In the genomic region with DNA sequence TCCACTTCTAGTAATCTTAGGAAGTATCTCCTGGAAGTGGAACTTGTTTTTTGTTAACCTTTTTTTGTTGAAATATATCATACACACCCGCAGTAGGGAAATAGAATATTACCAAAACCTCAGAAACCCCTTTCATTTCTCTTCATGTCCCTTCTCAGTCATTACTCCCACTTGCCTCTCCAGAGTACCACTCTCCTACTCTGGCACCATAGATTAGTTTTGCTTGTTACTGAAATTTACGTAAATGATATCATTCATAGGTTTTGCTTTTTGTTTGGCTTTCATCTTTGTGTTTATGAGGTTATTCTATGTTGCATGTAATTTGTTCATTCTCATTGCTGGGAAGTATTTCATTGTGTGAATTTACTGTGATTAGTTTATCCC, we compare ENCODE assay signal across 20 cellular contexts. TPM values are rescaled to one million over a fixed set of nuclear protein-coding genes. Genes with fewer than 3 reads are reported as not detected.
DNase-seq lines count a peak whose midpoint lies in the region; ATAC-seq, FAIRE-seq and TF ChIP-seq lines count a peak whose summit lies in the region.
"Had no signal": no experiment of that assay in that cellular context is flagged by ENCODE, and none has a peak within 500 bp of the region (broad histone marks: within the 10 kb centered on the region; RNA-seq: fewer than 3 reads in every experiment).

No MANE protein-coding gene starts in this region.

- H3K4me3 ChIP-seq in GM23338 (no peak overlapping the region), astrocyte (ENCODE audit: insufficient read depth, low read depth, low read length) (no peak overlapping the region)
- H3K4me3 ChIP-seq: BLaER1 had no signal

- H3K27ac Mint-ChIP-seq in GM23338 (0 out of 2 replicates have a peak overlapping the region, but pooled peaks have one; percentile 7), astrocyte (ENCODE audit: unreplicated experiment) (no peak overlapping the region), progenitor cell of endocrine pancreas (peak overlapping the region; percentile 8)

- peaks cover 100% of the 10 kb centered on the region for H3K79me2 ChIP-seq in GM23338 (replicated peaks; ENCODE audit: insufficient read depth)
- peaks cover 99% of the 10 kb centered on the region for H3K79me2 ChIP-seq in astrocyte (ENCODE audit: insufficient read depth, low read length)

- H2AFZ ChIP-seq in GM23338 (no peak overlapping the region), astrocyte (ENCODE audit: low read depth, low read length) (no peak overlapping the region)

- H3K27me3 Mint-ChIP-seq in GM23338 (ENCODE audit: insufficient read depth, low read depth, poor library complexity) (no peaks in the 10 kb centered on the region), astrocyte (ENCODE audit: low read depth, unreplicated experiment) (no peaks in the 10 kb centered on the region), progenitor cell of endocrine pancreas (no peaks in the 10 kb centered on the region)
- H3K27me3 Mint-ChIP-seq: CD8-positive, alpha-beta memory T cell had no signal

- no peaks in the 10 kb centered on the region for H3K36me3 ChIP-seq in GM23338 (ENCODE audit: insufficient read depth)
- H3K36me3 ChIP-seq in astrocyte (ENCODE audit: insufficient read depth, low read length) = no peaks in the 10 kb centered on the region

- DNase-seq in CD1c-positive myeloid dendritic cell (ENCODE audit: extremely low spot score) (peak; percentile 13), GM23338 (ENCODE audit: low spot score) (no peak), astrocyte (ENCODE audit: low read depth) (no peak), progenitor cell of endocrine pancreas (ENCODE audit: low spot score, unreplicated experiment) (no peak), ACHN (no peak)
- DNase-seq: CD8-positive, alpha-beta memory T cell; Kasumi-1; MM.1S; NCI-H1092; NCI-H1436; NCI-H187 treated with DMSO at 0.1 percent for 48 hours; NCI-H2107; NCI-H446 treated with DMSO at 0.1 percent for 48 hours; NCI-H526 treated with DMSO at 0.1 percent for 48 hours; Right ventricle myocardium superior had no signal

- H3K9me2 ChIP-seq in GM23338 (ENCODE audit: insufficient read depth) = no peaks in the 10 kb centered on the region

- H3K36me3 Mint-ChIP-seq in GM23338 (ENCODE audit: low read depth) (no peaks in the 10 kb centered on the region; the same call in 2 of the 3 replicates), astrocyte (ENCODE audit: low read depth, unreplicated experiment) (peaks cover 8% of the 10 kb centered on the region), progenitor cell of endocrine pancreas (ENCODE audit: insufficient read depth) (peaks cover 10% of the 10 kb centered on the region)

- H3K9ac ChIP-seq in astrocyte (ENCODE audit: low read length) = no peak overlapping the region
- H3K9ac ChIP-seq: BLaER1 had no signal

- no peaks in the 10 kb centered on the region for H3F3A ChIP-seq in GM23338 (replicated peaks; ENCODE audit: low read depth)

- FAIRE-seq in astrocyte (lab: Jason Lieb, UNC) = peak; percentile 32
- FAIRE-seq: G401.6, GM12892 had no signal

- H3K27me3 ChIP-seq in GM23338 (ENCODE audit: insufficient read depth) (no peaks in the 10 kb centered on the region), astrocyte (ENCODE audit: insufficient read depth, low read length) (no peaks in the 10 kb centered on the region)
- H3K27me3 ChIP-seq: BLaER1 had no signal

- peak overlapping the region; percentile 27; the same call in 1 of the 2 replicates for H3K4me2 ChIP-seq in GM23338
- H3K4me2 ChIP-seq in astrocyte (ENCODE audit: low read length) = no peak overlapping the region
- H3K4me2 ChIP-seq: BLaER1 had no signal

- in situ Hi-C loops in ACHN (cut with HindIII; ENCODE audit: low pct_ligation_motif_present, low pct_unique_long_range_greater_than_20kb, low sequenced_read_pairs) = no loop called here

- ATAC-seq in GM23338 (no peak), GM21576 (IDR thresholded peaks at IDR 0.05; ENCODE audit: unreplicated experiment) (no peak), GM18519 (IDR thresholded peaks at IDR 0.05; ENCODE audit: low FRiP score, unreplicated experiment) (no peak)

- peaks cover 35% of the 10 kb centered on the region for H3K4me1 ChIP-seq in GM23338 (ENCODE audit: insufficient read depth)
- peaks cover 16% of the 10 kb centered on the region for H3K4me1 ChIP-seq in astrocyte (ENCODE audit: insufficient read depth, low read length)

- H3K4me3 Mint-ChIP-seq in GM23338 = no peak overlapping the region
- no peak overlapping the region for H3K4me3 Mint-ChIP-seq in astrocyte (ENCODE audit: unreplicated experiment)
- H3K4me3 Mint-ChIP-seq in progenitor cell of endocrine pancreas (ENCODE audit: low read depth) = no peak overlapping the region

- H3K27ac ChIP-seq in GM23338 (ENCODE audit: low read depth) (no peak overlapping the region), astrocyte (ENCODE audit: low read depth, low read length) (no peak overlapping the region)
- H3K27ac ChIP-seq: BLaER1 had no signal

- H3K4me1 Mint-ChIP-seq in GM23338 (peaks cover 34% of the 10 kb centered on the region), astrocyte (ENCODE audit: low read depth, unreplicated experiment) (peaks cover 25% of the 10 kb centered on the region), progenitor cell of endocrine pancreas (ENCODE audit: low read depth) (peaks cover 27% of the 10 kb centered on the region)

- no peak for TF ChIP-seq CTCF in GM23338 (conservative IDR thresholded peaks at IDR 0.05; ENCODE audit: low read depth in 2 of 2)
- no peak for TF ChIP-seq CTCF in astrocyte (IDR thresholded peaks at IDR 0.05; ENCODE audit: insufficient read depth, low read depth, low read length)
- TF ChIP-seq CTCF in progenitor cell of endocrine pancreas (IDR thresholded peaks at IDR 0.05; ENCODE audit: unreplicated experiment) = no peak

- no peaks in the 10 kb centered on the region for H3K9me3 ChIP-seq in astrocyte (ENCODE audit: insufficient read depth, low read depth, low read length)

- H3K9me3 Mint-ChIP-seq in GM23338 = no peaks in the 10 kb centered on the region; the same call in 2 of the 3 replicates
- H3K9me3 Mint-ChIP-seq in astrocyte (ENCODE audit: unreplicated experiment) = no peaks in the 10 kb centered on the region
- peaks cover 11% of the 10 kb centered on the region for H3K9me3 Mint-ChIP-seq in progenitor cell of endocrine pancreas (ENCODE audit: low read depth)

- peaks cover 40% of the 10 kb centered on the region for H4K20me1 ChIP-seq in GM23338 (replicated peaks; ENCODE audit: insufficient read depth)
- H4K20me1 ChIP-seq in astrocyte (ENCODE audit: insufficient read depth, low read length) = peaks cover 96% of the 10 kb centered on the region

TF ChIP-seq in GM23338, 12 proteins besides CTCF, POLR2A, EP300 and RAD21:
- TF ChIP-seq CREB1 (CRISPR knock-in tag; IDR thresholded peaks at IDR 0.05; ENCODE audit: low read depth) = no peak
- TF ChIP-seq STAT1 (IDR thresholded peaks at IDR 0.05; ENCODE audit: unreplicated experiment) = no peak

RNA-seq across cellular contexts. Expression of a gene that starts 52.9 kb away (rescaled TPM):
- total RNA-seq in GM23338 (2014; rRNA removed; shearing (Covaris generic)) = 28.2 and 31.8 TPM in 2 replicates
- 14.2 and 16.9 TPM in 2 replicates for polyA plus RNA-seq in GM23338 (2016; fragmentation: Nextera tagmentation; extraction: Ambion mirVana)
- total RNA-seq in astrocyte (131 and 135 TPM in 2 replicates), progenitor cell of endocrine pancreas (92.7 and 102 TPM in 2 replicates)
